Comparison of ENCODE assay signal across 1 cellular context in the genomic region with DNA sequence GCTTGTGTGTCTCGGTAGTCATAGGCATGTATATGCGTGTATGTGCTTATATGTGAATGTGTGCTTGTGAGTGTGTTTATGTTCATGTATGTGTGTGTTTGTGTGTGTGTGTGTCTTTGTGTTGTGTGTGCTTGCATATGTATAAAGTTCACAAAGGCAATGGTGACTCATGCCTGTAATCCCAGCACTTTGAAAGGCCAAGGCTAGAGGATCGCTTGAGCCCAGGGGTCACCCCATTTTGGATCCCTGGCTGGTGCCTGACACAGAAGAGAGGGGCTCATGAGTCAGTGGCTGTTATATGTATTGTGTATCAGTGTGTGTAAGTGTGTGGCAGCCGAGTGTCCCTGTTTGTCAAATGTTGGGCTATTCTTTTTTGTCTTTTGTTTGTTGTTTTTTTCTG.
TF ChIP-seq lines count a peak whose summit lies in the region.

No MANE protein-coding gene starts in this region.

TF ChIP-seq in K562, 482 proteins besides CTCF, POLR2A, EP300 and RAD21 (continued from another document):
- TF ChIP-seq, protein P1, sequence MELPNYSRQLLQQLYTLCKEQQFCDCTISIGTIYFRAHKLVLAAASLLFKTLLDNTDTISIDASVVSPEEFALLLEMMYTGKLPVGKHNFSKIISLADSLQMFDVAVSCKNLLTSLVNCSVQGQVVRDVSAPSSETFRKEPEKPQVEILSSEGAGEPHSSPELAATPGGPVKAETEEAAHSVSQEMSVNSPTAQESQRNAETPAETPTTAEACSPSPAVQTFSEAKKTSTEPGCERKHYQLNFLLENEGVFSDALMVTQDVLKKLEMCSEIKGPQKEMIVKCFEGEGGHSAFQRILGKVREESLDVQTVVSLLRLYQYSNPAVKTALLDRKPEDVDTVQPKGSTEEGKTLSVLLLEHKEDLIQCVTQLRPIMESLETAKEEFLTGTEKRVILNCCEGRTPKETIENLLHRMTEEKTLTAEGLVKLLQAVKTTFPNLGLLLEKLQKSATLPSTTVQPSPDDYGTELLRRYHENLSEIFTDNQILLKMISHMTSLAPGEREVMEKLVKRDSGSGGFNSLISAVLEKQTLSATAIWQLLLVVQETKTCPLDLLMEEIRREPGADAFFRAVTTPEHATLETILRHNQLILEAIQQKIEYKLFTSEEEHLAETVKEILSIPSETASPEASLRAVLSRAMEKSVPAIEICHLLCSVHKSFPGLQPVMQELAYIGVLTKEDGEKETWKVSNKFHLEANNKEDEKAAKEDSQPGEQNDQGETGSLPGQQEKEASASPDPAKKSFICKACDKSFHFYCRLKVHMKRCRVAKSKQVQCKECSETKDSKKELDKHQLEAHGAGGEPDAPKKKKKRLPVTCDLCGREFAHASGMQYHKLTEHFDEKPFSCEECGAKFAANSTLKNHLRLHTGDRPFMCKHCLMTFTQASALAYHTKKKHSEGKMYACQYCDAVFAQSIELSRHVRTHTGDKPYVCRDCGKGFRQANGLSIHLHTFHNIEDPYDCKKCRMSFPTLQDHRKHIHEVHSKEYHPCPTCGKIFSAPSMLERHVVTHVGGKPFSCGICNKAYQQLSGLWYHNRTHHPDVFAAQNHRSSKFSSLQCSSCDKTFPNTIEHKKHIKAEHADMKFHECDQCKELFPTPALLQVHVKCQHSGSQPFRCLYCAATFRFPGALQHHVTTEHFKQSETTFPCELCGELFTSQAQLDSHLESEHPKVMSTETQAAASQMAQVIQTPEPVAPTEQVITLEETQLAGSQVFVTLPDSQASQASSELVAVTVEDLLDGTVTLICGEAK (IDR thresholded peaks at IDR 0.05): 0 out of 2 replicates have a peak, but pooled peaks have one; percentile 34
- TF ChIP-seq, protein P1 (CRISPR knock-in tag; IDR thresholded peaks at IDR 0.05): no peak
- TF ChIP-seq ZNF24 (IDR thresholded peaks at IDR 0.05) (no peak), JUND (IDR thresholded peaks at IDR 0.05; ENCODE audit: borderline replicate concordance, low read depth, low read length) (no peak), JUND (tag; IDR thresholded peaks at IDR 0.05; ENCODE audit: borderline replicate concordance, low read depth, low read length) (peak; percentile 41; the same call in 1 of the 3 replicates), HLTF (IDR thresholded peaks at IDR 0.05) (no peak), SMARCA5 (IDR thresholded peaks at IDR 0.05) (no peak), FOXK1 (CRISPR knock-in tag; IDR thresholded peaks at IDR 0.05; ENCODE audit: borderline replicate concordance) (no peak), FOSL1 (tag; conservative IDR thresholded peaks at IDR 0.05) (peak; percentile 22; the same call in 1 of the 2 replicates), TAF1 (IDR thresholded peaks at IDR 0.05; ENCODE audit: control insufficient read depth, extremely low read depth, insufficient read depth, low read length, severe bottlenecking) (no peak), GABPB1 (CRISPR knock-in tag; IDR thresholded peaks at IDR 0.05) (no peak), RBM39 (optimal IDR thresholded peaks at IDR 0.05; ENCODE audit: low read depth, low read length) (no peak), SRSF3 (IDR thresholded peaks at IDR 0.05; ENCODE audit: insufficient read depth, low read length) (no peak), ZNF146 (CRISPR knock-in tag; IDR thresholded peaks at IDR 0.05; ENCODE audit: unreplicated experiment) (no peak), CTBP1 (IDR thresholded peaks at IDR 0.05; ENCODE audit: borderline replicate concordance) (no peak), ZNF143 (CRISPR knock-in tag; IDR thresholded peaks at IDR 0.05) (no peak)
TF ChIP-seq in K562: peak in this region for 5.
